ENCODE assay signal across 10 cellular contexts in the genomic region with DNA sequence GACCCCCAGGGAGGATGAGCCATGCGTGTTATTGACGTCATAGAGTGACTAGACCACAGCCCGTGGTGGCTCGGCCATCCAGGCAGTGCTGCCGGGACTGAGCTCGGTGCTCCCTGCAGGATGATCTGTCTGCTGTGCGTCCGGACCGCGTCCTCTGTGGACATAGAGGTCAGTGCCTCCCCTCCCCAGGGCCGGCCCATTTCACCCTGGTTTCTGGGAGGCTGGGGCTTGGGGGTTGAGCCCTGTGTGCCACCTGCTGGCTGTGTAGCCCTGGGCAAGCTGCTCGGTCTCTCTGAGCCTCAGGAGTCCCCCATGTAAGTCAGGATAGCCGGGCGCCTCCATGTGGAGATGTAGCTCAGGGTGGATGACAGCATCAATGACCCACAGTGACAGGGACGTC. TPM values are rescaled to one million over a fixed set of nuclear protein-coding genes. Genes with fewer than 3 reads are reported as not detected.
DNase-seq lines count a peak whose midpoint lies in the region; ATAC-seq and TF ChIP-seq lines count a peak whose summit lies in the region.
"Had no signal": no experiment of that assay in that cellular context is flagged by ENCODE, and none has a peak within 500 bp of the region (broad histone marks: within the 10 kb centered on the region; RNA-seq: fewer than 3 reads in every experiment).

No MANE protein-coding gene starts in this region.

- no peaks in the 10 kb centered on the region for H3K27me3 ChIP-seq in PC-9 (ENCODE audit: insufficient read depth, low read depth)

- BruUV-seq in PC-9 (replicated peaks; lab: Mats Ljungman, UMichigan): no TSS peak

- no peaks in the 10 kb centered on the region for H4K20me1 ChIP-seq in PC-9 (ENCODE audit: insufficient read depth)

- H3K4me1 ChIP-seq in PC-9 (replicated peaks; ENCODE audit: insufficient read depth): no peaks in the 10 kb centered on the region

- no peak overlapping the region for H2AFZ ChIP-seq in PC-9

- H3K27ac ChIP-seq in PC-9: no peak overlapping the region
- H3K27ac ChIP-seq: epithelial cell of prostate had no signal

- no peaks in the 10 kb centered on the region for H3K79me2 ChIP-seq in PC-9 (ENCODE audit: low read depth)

- no peaks in the 10 kb centered on the region for H3K36me3 ChIP-seq in PC-9 (ENCODE audit: low read depth)

- ATAC-seq in left ventricle myocardium superior: peak; percentile 49

- intact Hi-C loops in PC-9 (cut with micrococcal nuclease; ENCODE audit: unreplicated experiment): loop anchor here (2.0 kb wide), 1 partner anchor 33 kb away; no protein-coding TSS in a partner anchor
- intact Hi-C loops in left ventricle myocardium superior (cut with micrococcal nuclease): no loop called here

- H3K9me2 ChIP-seq in PC-9 (ENCODE audit: insufficient read depth): no peaks in the 10 kb centered on the region

- no peaks in the 10 kb centered on the region for H3K9me3 ChIP-seq in PC-9 (ENCODE audit: insufficient read depth, low read depth)

- POLR2A ChIA-PET in PC-9 (lab: Charles Lee; ENCODE audit: unreplicated experiment): no interaction called here

- no peaks in the 10 kb centered on the region for H3F3A ChIP-seq in PC-9 (ENCODE audit: insufficient read depth, low read depth)

- CTCF ChIA-PET in PC-9 (lab: Charles Lee): no interaction called here

- H3K4me3 ChIP-seq in PC-9: no peak overlapping the region

- TF ChIP-seq CTCF in PC-9 (conservative IDR thresholded peaks at IDR 0.05): 0 out of 2 replicates have a peak, but pooled peaks have one; percentile 21

- in situ Hi-C loops in G401 (cut with HindIII; ENCODE audit: low sequenced_read_pairs): no loop called here

- DNase-seq in AG20443 (ENCODE audit: low spot score) (peak; percentile 35), PC-9 (no peak), left ventricle myocardium superior (no peak), glomerular visceral epithelial cell (ENCODE audit: extremely low spot score) (no peak), NCI-H526 (lab: John Stamatoyannopoulos, UW) (no peak), G401 (ENCODE audit: low spot score) (no peak)
- DNase-seq: activated effector memory CD4-positive, alpha-beta T cell treated with Interleukin-2 at 50 U/mL for 16 hours; NCI-H1105 treated with DMSO at 0.1 percent for 48 hours; T-helper 1 cell had no signal

- H3K4me2 ChIP-seq in PC-9: no peak overlapping the region

RNA-seq across cellular contexts. Expression of a gene that starts 8.3 kb away (rescaled TPM):
- 166 and 170 TPM in 2 replicates for total RNA-seq in PC-9 (2021)
- total RNA-seq in left ventricle myocardium superior: 83.0 TPM
- total RNA-seq in G401 (2014; rRNA removed; shearing (Covaris generic)): 23.3 and 36.4 TPM in 2 replicates

RNA-seq across cellular contexts. Expression of a gene that starts 8.4 kb away (rescaled TPM):
- total RNA-seq in PC-9 (2021) (47.3 and 66.6 TPM in 2 replicates), left ventricle myocardium superior (22.7 TPM)
- 25.2 and 36.6 TPM in 2 replicates for total RNA-seq in G401 (2014; rRNA removed; shearing (Covaris generic))

RNA-seq across cellular contexts. Expression of a gene that starts 29.4 kb away (rescaled TPM):
- total RNA-seq in PC-9 (2021): 104 and 144 TPM in 2 replicates
- total RNA-seq in left ventricle myocardium superior: 235 TPM
- total RNA-seq in G401 (2014; rRNA removed; shearing (Covaris generic)): 20.5 and 28.9 TPM in 2 replicates

RNA-seq across cellular contexts. Expression of a gene that starts 36.5 kb away (rescaled TPM):
- 4.0 and 8.1 TPM in 2 replicates for total RNA-seq in PC-9 (2021)
- not detected for total RNA-seq in left ventricle myocardium superior
- total RNA-seq in G401 (2014; rRNA removed; shearing (Covaris generic)): not detected in 2 replicates

RNA-seq across cellular contexts. Expression of a gene that starts 46.5 kb away (rescaled TPM):
- total RNA-seq in PC-9 (2021) (68.4 and 72.5 TPM in 2 replicates), left ventricle myocardium superior (16.0 TPM)
- 58.0 and 72.1 TPM in 2 replicates for total RNA-seq in G401 (2014; rRNA removed; shearing (Covaris generic))
